In genomic region chr12:26771861-26772260, GRCh38 we compare ENCODE assay signal across 24 cellular contexts.
"Had no signal": no experiment of that assay in that cellular context is flagged by ENCODE, and none has a peak within 500 bp of the region (broad histone marks: within the 10 kb centered on the region; RNA-seq: fewer than 3 reads in every experiment).

No MANE protein-coding gene starts in this region.

- H3K36me3 ChIP-seq: colonic mucosa, esophagus muscularis mucosa, gastrocnemius medialis, gastroesophageal sphincter, heart left ventricle had no signal

- H3K27ac ChIP-seq: colonic mucosa, coronary artery, dorsolateral prefrontal cortex, epithelial cell of prostate, esophagus muscularis mucosa, esophagus squamous epithelium, foreskin keratinocyte, gastrocnemius medialis, gastroesophageal sphincter, heart left ventricle, heart right ventricle had no signal

- H3K4me1 ChIP-seq: colonic mucosa, esophagus squamous epithelium, foreskin keratinocyte, gastroesophageal sphincter had no signal

- ATAC-seq: effector memory CD8-positive, alpha-beta T cell; esophagus mucosa; foreskin keratinocyte; gastrocnemius medialis; gastroesophageal sphincter; heart left ventricle; heart right ventricle had no signal

- H3K9me3 ChIP-seq: colonic mucosa, gastrocnemius medialis had no signal

- H3K27me3 ChIP-seq: colonic mucosa, dorsolateral prefrontal cortex, esophagus muscularis mucosa, esophagus squamous epithelium, foreskin keratinocyte, gastrocnemius medialis, gastroesophageal sphincter, heart left ventricle, heart right ventricle had no signal

- DNase-seq: colonic mucosa; cortex of kidney; dermis blood vessel endothelial cell; dorsolateral prefrontal cortex; effector CD4-positive, alpha-beta T cell; effector CD8-positive, alpha-beta T cell; effector memory CD4-positive, alpha-beta T cell; effector memory CD8-positive, alpha-beta T cell; endodermal cell; erythroblast; esophagus squamous epithelium; foreskin fibroblast; foreskin keratinocyte; foreskin melanocyte; gastrocnemius medialis; glutamatergic neuron; head of caudate nucleus; heart left ventricle; heart right ventricle had no signal

- H3K4me3 ChIP-seq: colonic mucosa, coronary artery, dorsolateral prefrontal cortex, esophagus muscularis mucosa, esophagus squamous epithelium, gastrocnemius medialis, gastroesophageal sphincter, heart left ventricle, heart right ventricle had no signal
